ENCODE assay signal across 8 cellular contexts in genomic region chr10:1056326-1057105, GRCh38. TPM values are rescaled to one million over a fixed set of nuclear protein-coding genes. Genes with fewer than 3 reads are reported as not detected.
DNase-seq lines count a peak whose midpoint lies in the region; ATAC-seq lines count a peak whose summit lies in the region.

Gene WDR37, plus strand, starts transcription at chr10:1056385. Its CDS starts 15,771 bp downstream, at chr10:1072156.

- H3K79me2 ChIP-seq in ACC112 (ENCODE audit: control insufficient read depth, insufficient read depth, low read length, unreplicated experiment): peaks cover 92% of the 10 kb centered on the region

- peak within 1 kb of the TSS; percentile 87 for H3K4me3 ChIP-seq in ACC112 (ENCODE audit: low read depth, low read length)

- ATAC-seq in GM18520 (IDR thresholded peaks at IDR 0.05; ENCODE audit: unreplicated experiment) (peak; percentile 88), HG03045 (IDR thresholded peaks at IDR 0.05; ENCODE audit: unreplicated experiment) (peak; percentile 97)

- H3K4me1 ChIP-seq in ACC112 (ENCODE audit: control insufficient read depth, insufficient read depth, low read length, unreplicated experiment): peaks cover 33% of the 10 kb centered on the region

- DNase-seq in NCI-H2171 treated with DMSO at 0.1 percent for 48 hours (lab: John Stamatoyannopoulos, UW) (peak; percentile 50), cerebellum (ENCODE audit: low spot score) (peak; percentile 96), kidney tubule cell (ENCODE audit: low spot score) (peak; percentile 85)
- DNase-seq in activated CD4-positive, alpha-beta T cell treated with anti-CD3 and anti-CD28 coated beads for 1 hour: peak; percentile 77
- peak; percentile 67 to 84 for DNase-seq in stimulated activated CD4-positive, alpha-beta T cell treated with anti-CD3 and anti-CD28 coated beads, Interleukin-1b, Interleukin-23, amount 100 ng/mL, for 1 hour (ENCODE audit: low read depth in 2 of 2)

- H2AFZ ChIP-seq in ACC112 (ENCODE audit: low read length, unreplicated experiment): peak within 1 kb of the TSS; percentile 55

- H3K27me3 ChIP-seq in ACC112 (ENCODE audit: insufficient read depth, low read length): no peaks in the 10 kb centered on the region

- peak within 1 kb of the TSS; percentile 96 for H3K27ac ChIP-seq in ACC112 (ENCODE audit: low read depth, low read length)

- H3K36me3 ChIP-seq in ACC112 (ENCODE audit: insufficient read depth, low read length): peaks cover 15% of the 10 kb centered on the region

RNA-seq across cellular contexts. Expression of gene WDR37, which starts in this region (rescaled TPM):
- 22.8 TPM for total RNA-seq in cerebellum

Comparison
In these comparisons a context has a peak if more than half of its experiments do, and no peak if none do; other contexts are left out.
1. Peak in every context shown above with its lines: DNase-seq, ATAC-seq, H3K4me3 ChIP-seq and H3K27ac ChIP-seq.